1 cellular context compared by ENCODE assay signal in the genomic region with DNA sequence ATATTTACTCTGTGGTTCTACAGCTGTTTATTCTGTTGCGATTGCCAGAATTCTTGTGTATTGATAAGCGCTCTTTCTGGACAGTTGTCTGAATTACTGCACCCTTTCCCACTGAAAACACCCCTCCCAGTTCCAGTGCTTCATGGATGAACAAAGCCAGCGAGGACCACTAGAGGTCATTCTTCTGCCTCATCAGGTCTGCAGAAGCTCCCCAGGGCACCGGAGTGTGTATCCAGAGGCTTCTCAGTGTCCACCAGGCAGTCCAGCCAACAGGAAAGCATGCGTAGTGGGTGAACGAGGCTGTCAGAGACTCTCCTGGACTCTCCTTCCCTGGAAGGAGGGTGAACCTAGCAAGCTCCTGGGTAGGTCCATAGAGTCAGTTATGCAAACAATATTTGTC.
TF ChIP-seq lines count a peak whose summit lies in the region.

No MANE protein-coding gene starts in this region.

TF ChIP-seq in IMR-90, 13 proteins besides CTCF, POLR2A, EP300 and RAD21 (continued from another document):
- TF ChIP-seq MAFK (IDR thresholded peaks at IDR 0.05; ENCODE audit: low read depth, low read length) (no peak), CEBPB (IDR thresholded peaks at IDR 0.05; ENCODE audit: low read depth, low read length) (no peak), MAZ (IDR thresholded peaks at IDR 0.05; ENCODE audit: borderline replicate concordance, low read depth, low read length) (no peak), CHD1 (IDR thresholded peaks at IDR 0.05; ENCODE audit: low read depth, low read length) (no peak), NFE2L2 (IDR thresholded peaks at IDR 0.05; ENCODE audit: low read depth, low read length) (no peak), SMC3 (IDR thresholded peaks at IDR 0.05; ENCODE audit: low read depth, low read length) (no peak), BHLHE40 (IDR thresholded peaks at IDR 0.05; ENCODE audit: low read depth, low read length) (no peak), RFX5 (IDR thresholded peaks at IDR 0.05; ENCODE audit: low read depth, low read length) (no peak), FOS (IDR thresholded peaks at IDR 0.05; ENCODE audit: low read depth, low read length) (no peak), RCOR1 (IDR thresholded peaks at IDR 0.05; ENCODE audit: insufficient replicate concordance, low read length) (no peak), MXI1 (IDR thresholded peaks at IDR 0.05; ENCODE audit: borderline replicate concordance, low read depth, low read length) (no peak)
